In genomic region chr6:163841326-163841725, GRCh38 we compare ENCODE assay signal across 17 cellular contexts.
DNase-seq lines count a peak whose midpoint lies in the region; ATAC-seq, FAIRE-seq and TF ChIP-seq lines count a peak whose summit lies in the region.
"Had no signal": no experiment of that assay in that cellular context is flagged by ENCODE, and none has a peak within 500 bp of the region (broad histone marks: within the 10 kb centered on the region; RNA-seq: fewer than 3 reads in every experiment).

No MANE protein-coding gene starts in this region.

- peak overlapping the region in 1 of 5 experiments; percentile 45 for H3K4me3 Mint-ChIP-seq in brain
- no peak overlapping the region for H3K4me3 Mint-ChIP-seq in CD14-positive monocyte
- H3K4me3 Mint-ChIP-seq: CD8-positive, alpha-beta T cell; H9 had no signal

- peak; percentile 5 for FAIRE-seq in urothelium cell line (lab: Jason Lieb, UNC)
- FAIRE-seq: A549, D721Med, G401.6 had no signal

- H3K27me3 Mint-ChIP-seq in brain (peaks cover 5% of the 10 kb centered on the region), CD14-positive monocyte (ENCODE audit: low read depth in 3 of 3) (peaks cover 10 to 24% (median 13%) of the 10 kb centered on the region in 3 donors)

- no peak for TF ChIP-seq CTCF in brain (conservative IDR thresholded peaks at IDR 0.05)
- TF ChIP-seq CTCF in CD14-positive monocyte (IDR thresholded peaks at IDR 0.05), result no peak

- peaks cover 62% of the 10 kb centered on the region for H3K4me1 Mint-ChIP-seq in brain
- H3K4me1 Mint-ChIP-seq in CD14-positive monocyte, result no peaks in the 10 kb centered on the region

- H3K36me3 Mint-ChIP-seq in brain (peaks cover 11% of the 10 kb centered on the region), CD14-positive monocyte (no peaks in the 10 kb centered on the region)
- H3K36me3 Mint-ChIP-seq: CD8-positive, alpha-beta T cell had no signal

- intact Hi-C loops in CD14-positive monocyte (cut with micrococcal nuclease), result no loop called here

- H3K9me3 Mint-ChIP-seq in brain, result peaks cover 11 to 30% (median 15%) of the 10 kb centered on the region in 5 experiments
- H3K9me3 Mint-ChIP-seq in CD14-positive monocyte, result peaks cover 8 to 18% (median 12%) of the 10 kb centered on the region in 7 donors

- ATAC-seq in GM18858 (IDR thresholded peaks at IDR 0.05; ENCODE audit: unreplicated experiment), result no peak
- ATAC-seq: A549; CD8-positive, alpha-beta T cell had no signal

- peak overlapping the region in 4 of 5 experiments; percentile 25 to 69 (median 60) for H3K27ac Mint-ChIP-seq in brain
- no peak overlapping the region for H3K27ac Mint-ChIP-seq in CD14-positive monocyte
- H3K27ac Mint-ChIP-seq: CD8-positive, alpha-beta T cell; H9 had no signal

- DNase-seq in LHCN-M2 (ENCODE audit: low read depth) (peak; percentile 2), kidney tubule cell (ENCODE audit: low spot score) (peak; percentile 65), urothelium cell line (ENCODE audit: low spot score) (no peak), DMS79 (lab: John Stamatoyannopoulos, UW) (no peak), CD14-positive monocyte (ENCODE audit: low spot score) (no peak)
- DNase-seq: BE2C; CD8-positive, alpha-beta T cell; COR-L47; DMS153; GOT3; H9; IMR-90 had no signal

Comparison
In these comparisons a context has a peak if more than half of its experiments do, and no peak if none do; other contexts are left out.
1. DNase-seq: peak in LHCN-M2 (single experiment) and kidney tubule cell (single experiment); none in urothelium cell line (single experiment), DMS79 (single experiment) and CD14-positive monocyte (single experiment).
2. H3K27ac Mint-ChIP-seq: peak in brain (4 of 5); none in CD14-positive monocyte (0 of 7).